In the genomic region with DNA sequence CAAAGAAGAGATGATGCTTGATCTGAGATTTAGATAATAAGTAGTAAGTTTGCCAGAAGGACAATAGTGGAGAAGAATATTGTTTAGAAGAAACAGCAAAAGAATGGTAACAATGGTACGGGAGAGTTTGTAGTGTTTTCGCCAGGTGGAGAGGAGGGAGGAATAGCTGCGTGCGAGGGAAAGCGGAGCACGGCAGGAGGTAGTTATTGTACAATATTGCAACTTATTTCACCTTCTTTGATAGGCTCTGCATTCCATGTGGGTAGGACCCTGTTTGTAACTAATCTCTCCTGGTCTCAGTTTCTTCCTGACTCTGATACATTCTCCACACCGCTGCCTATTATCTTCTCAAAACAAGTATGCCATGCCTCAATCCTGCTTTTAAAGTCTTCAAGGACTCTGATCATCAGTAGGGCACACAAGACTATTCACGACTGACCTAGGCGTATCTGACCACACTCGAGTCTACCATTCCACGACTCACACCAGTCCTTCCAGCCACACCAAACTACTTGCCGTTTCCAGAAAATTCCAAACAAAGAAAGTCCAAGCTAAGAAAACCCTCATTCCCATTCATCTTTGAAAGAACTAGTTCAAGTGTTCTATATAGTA, we compare ENCODE assay signal across 8 cellular contexts. TPM values are rescaled to one million over a fixed set of nuclear protein-coding genes. Genes with fewer than 3 reads are reported as not detected.
A peak's percentile ranks its signal among the peaks of the same experiment; 100 is the strongest.
DNase-seq lines count a peak whose midpoint lies in the region; ATAC-seq and TF ChIP-seq lines count a peak whose summit lies in the region.

No MANE protein-coding gene starts in this region.

- POLR2A ChIA-PET in HEK293 (lab: Yijun Ruan, JAX): interaction anchor here (1.5 to 3.3 kb wide), 4 partner anchors 16 to 173 kb away, joined by 3 to 11 read pairs (median 10); a partner anchor contains a TSS
- POLR2A ChIA-PET in GM10248 (lab: Yijun Ruan, JAX): interaction anchor here (0.9 kb wide), 1 partner anchor 512 kb away, joined by 3 read pairs; no protein-coding TSS in a partner anchor

- DNase-seq in right atrium auricular region (ENCODE audit: low spot score) (no peak), spleen (no peak), GM10248 (ENCODE audit: extremely low spot score) (no peak), hippocampal formation (lab: John Stamatoyannopoulos, UW) (no peak)

- ATAC-seq in HG02870 (IDR thresholded peaks at IDR 0.05; ENCODE audit: unreplicated experiment): no peak
- no peak for ATAC-seq in HG03159 (IDR thresholded peaks at IDR 0.05; ENCODE audit: unreplicated experiment)

- TF ChIP-seq CTCF in HEK293 (tag by site-specific recombination; IDR thresholded peaks at IDR 0.05) (no peak), VCaP (conservative IDR thresholded peaks at IDR 0.05) (no peak), right atrium auricular region (IDR thresholded peaks at IDR 0.05) (no peak), spleen (IDR thresholded peaks at IDR 0.05 in 8 of 11, conservative IDR thresholded peaks at IDR 0.05 in 3 of 11) (no peak), GM10248 (IDR thresholded peaks at IDR 0.05; ENCODE audit: control extremely low read depth, extremely low read depth, low read depth, missing control alignments) (no peak)

- CTCF ChIA-PET in HEK293 (lab: Yijun Ruan, JAX): interaction anchor here (0.6 to 2.8 kb wide), 12 partner anchors 8 to 518 kb away, joined by 3 to 14 read pairs (median 5); a partner anchor contains a TSS
- CTCF ChIA-PET in GM10248 (lab: Yijun Ruan, JAX): interaction anchor here (1.1 to 4.4 kb wide), 6 partner anchors 9 to 61 kb away, joined by 3 to 52 read pairs (median 9); a partner anchor contains a TSS

- peak overlapping the region; percentile 79 for H3K4me3 ChIP-seq in HEK293 (ENCODE audit: low read depth, low read length)
- peak overlapping the region; percentile 80 to 86 for H3K4me3 ChIP-seq in right atrium auricular region
- peak overlapping the region; percentile 84 to 98 (median 90) for H3K4me3 ChIP-seq in spleen

- intact Hi-C loops in spleen (cut with DNase I; ENCODE audit: low total_unique reads): no loop called here

- TF ChIP-seq POLR2A in spleen (IDR thresholded peaks at IDR 0.05): no peak

- H3K36me3 ChIP-seq in HEK293 (ENCODE audit: control insufficient read depth in 2 of 2, insufficient read depth in 1 of 2, low read length in 2 of 2) (peaks cover 11 to 12% of the 10 kb centered on the region in 2 experiments), right atrium auricular region (peaks cover 12% of the 10 kb centered on the region), spleen (peaks cover 3 to 27% (median 11%) of the 10 kb centered on the region in 6 donors)

- 37 to 43% (median 42%) methylated on average over 12 of the region's 12 CpGs for WGBS in spleen, 5 donors

- H3K27me3 ChIP-seq in right atrium auricular region (no peaks in the 10 kb centered on the region), spleen (replicated peaks in 1 of 7) (no peaks in the 10 kb centered on the region)

- H3K27ac ChIP-seq in HEK293 (ENCODE audit: extremely low read depth, low read depth, low read length): no peak overlapping the region
- H3K27ac ChIP-seq in VCaP: peak overlapping the region; percentile 88
- peak overlapping the region; percentile 93 to 96 for H3K27ac ChIP-seq in right atrium auricular region
- H3K27ac ChIP-seq in spleen: peak overlapping the region in 7 of 8 donors; percentile 94 to 98 (median 96)

- H3K4me1 ChIP-seq in HEK293 (ENCODE audit: control insufficient read depth, insufficient read depth, low read length) (peaks cover 3% of the 10 kb centered on the region; the same call in 1 of the 2 replicates), right atrium auricular region (peaks cover 0 to 32% of the 10 kb centered on the region in 2 donors), spleen (peaks cover 23 to 63% (median 43%) of the 10 kb centered on the region in 6 donors)

- H3K9me3 ChIP-seq in HEK293 (ENCODE audit: control insufficient read depth, insufficient read depth, low read depth, low read length) (no peaks in the 10 kb centered on the region), right atrium auricular region (no peaks in the 10 kb centered on the region), spleen (no peaks in the 10 kb centered on the region)

TF ChIP-seq in HEK293, 187 proteins besides CTCF, POLR2A, EP300 and RAD21 (continues in another document):
- TF ChIP-seq ZNF791 (tag by site-specific recombination; IDR thresholded peaks at IDR 0.05) (no peak), RBAK (tag by site-specific recombination; IDR thresholded peaks at IDR 0.05) (0 out of 2 replicates have a peak, but pooled peaks have one; percentile 25), ZNF571 (tag by site-specific recombination; IDR thresholded peaks at IDR 0.05) (no peak), SP7 (tag by site-specific recombination; IDR thresholded peaks at IDR 0.05) (0 out of 2 replicates have a peak, but pooled peaks have one; percentile 9), ZNF335 (tag by site-specific recombination; conservative IDR thresholded peaks at IDR 0.05) (peak; percentile 34; the same call in 1 of the 2 replicates), ZNF341 (tag by site-specific recombination; IDR thresholded peaks at IDR 0.05; ENCODE audit: low read depth) (peak; percentile 52; the same call in 1 of the 2 replicates), ZFP69B (tag by site-specific recombination; IDR thresholded peaks at IDR 0.05) (peak; percentile 21; the same call in 1 of the 2 replicates), ZBTB17 (tag by site-specific recombination; IDR thresholded peaks at IDR 0.05) (peak; percentile 10; the same call in 1 of the 2 replicates), ZNF548 (tag by site-specific recombination; IDR thresholded peaks at IDR 0.05) (0 out of 2 replicates have a peak, but pooled peaks have one; percentile 13)
- TF ChIP-seq, protein P1, sequence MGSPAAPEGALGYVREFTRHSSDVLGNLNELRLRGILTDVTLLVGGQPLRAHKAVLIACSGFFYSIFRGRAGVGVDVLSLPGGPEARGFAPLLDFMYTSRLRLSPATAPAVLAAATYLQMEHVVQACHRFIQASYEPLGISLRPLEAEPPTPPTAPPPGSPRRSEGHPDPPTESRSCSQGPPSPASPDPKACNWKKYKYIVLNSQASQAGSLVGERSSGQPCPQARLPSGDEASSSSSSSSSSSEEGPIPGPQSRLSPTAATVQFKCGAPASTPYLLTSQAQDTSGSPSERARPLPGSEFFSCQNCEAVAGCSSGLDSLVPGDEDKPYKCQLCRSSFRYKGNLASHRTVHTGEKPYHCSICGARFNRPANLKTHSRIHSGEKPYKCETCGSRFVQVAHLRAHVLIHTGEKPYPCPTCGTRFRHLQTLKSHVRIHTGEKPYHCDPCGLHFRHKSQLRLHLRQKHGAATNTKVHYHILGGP (tag by site-specific recombination; IDR thresholded peaks at IDR 0.05): no peak
- TF ChIP-seq, protein P2, sequence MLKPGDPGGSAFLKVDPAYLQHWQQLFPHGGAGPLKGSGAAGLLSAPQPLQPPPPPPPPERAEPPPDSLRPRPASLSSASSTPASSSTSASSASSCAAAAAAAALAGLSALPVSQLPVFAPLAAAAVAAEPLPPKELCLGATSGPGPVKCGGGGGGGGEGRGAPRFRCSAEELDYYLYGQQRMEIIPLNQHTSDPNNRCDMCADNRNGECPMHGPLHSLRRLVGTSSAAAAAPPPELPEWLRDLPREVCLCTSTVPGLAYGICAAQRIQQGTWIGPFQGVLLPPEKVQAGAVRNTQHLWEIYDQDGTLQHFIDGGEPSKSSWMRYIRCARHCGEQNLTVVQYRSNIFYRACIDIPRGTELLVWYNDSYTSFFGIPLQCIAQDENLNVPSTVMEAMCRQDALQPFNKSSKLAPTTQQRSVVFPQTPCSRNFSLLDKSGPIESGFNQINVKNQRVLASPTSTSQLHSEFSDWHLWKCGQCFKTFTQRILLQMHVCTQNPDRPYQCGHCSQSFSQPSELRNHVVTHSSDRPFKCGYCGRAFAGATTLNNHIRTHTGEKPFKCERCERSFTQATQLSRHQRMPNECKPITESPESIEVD (tag by site-specific recombination; IDR thresholded peaks at IDR 0.05): no peak
- TF ChIP-seq, protein P3, sequence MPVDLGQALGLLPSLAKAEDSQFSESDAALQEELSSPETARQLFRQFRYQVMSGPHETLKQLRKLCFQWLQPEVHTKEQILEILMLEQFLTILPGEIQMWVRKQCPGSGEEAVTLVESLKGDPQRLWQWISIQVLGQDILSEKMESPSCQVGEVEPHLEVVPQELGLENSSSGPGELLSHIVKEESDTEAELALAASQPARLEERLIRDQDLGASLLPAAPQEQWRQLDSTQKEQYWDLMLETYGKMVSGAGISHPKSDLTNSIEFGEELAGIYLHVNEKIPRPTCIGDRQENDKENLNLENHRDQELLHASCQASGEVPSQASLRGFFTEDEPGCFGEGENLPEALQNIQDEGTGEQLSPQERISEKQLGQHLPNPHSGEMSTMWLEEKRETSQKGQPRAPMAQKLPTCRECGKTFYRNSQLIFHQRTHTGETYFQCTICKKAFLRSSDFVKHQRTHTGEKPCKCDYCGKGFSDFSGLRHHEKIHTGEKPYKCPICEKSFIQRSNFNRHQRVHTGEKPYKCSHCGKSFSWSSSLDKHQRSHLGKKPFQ (tag by site-specific recombination; IDR thresholded peaks at IDR 0.05): peak; percentile 40; the same call in 1 of the 2 replicates

RNA-seq across cellular contexts. Expression of a gene that starts 1.1 kb away (rescaled TPM):
- total RNA-seq in right atrium auricular region (10 to 100 TPM; 14.6 to 17.0 TPM), spleen (10 to 100 TPM; 24.8 to 36.8 (median 30.7) TPM)
- polyA plus RNA-seq in spleen: 10 to 100 TPM; 14.7 to 18.5 (median 16.8) TPM

RNA-seq across cellular contexts. Expression of a gene that starts 21.4 kb away (rescaled TPM):
- total RNA-seq in right atrium auricular region (10 to 100 TPM; 45.5 to 54.9 TPM), spleen (10 to 100 TPM; 28.4 to 47.7 (median 37.6) TPM)
- polyA plus RNA-seq in spleen: 10 to 100 TPM; 16.7 to 25.2 (median 21.8) TPM

RNA-seq across cellular contexts. Expression of a gene that starts 59.9 kb away (rescaled TPM):
- 1 to 10 TPM in 1 of 2 donors, under 1 TPM in 1; 0.30 to 1.3 TPM for total RNA-seq in right atrium auricular region
- 10 to 100 TPM; 20.1 to 38.4 (median 27.3) TPM for total RNA-seq in spleen
- polyA plus RNA-seq in spleen: 10 to 100 TPM; 15.2 to 24.4 (median 18.3) TPM

Comparison
In these comparisons a context has a peak if more than half of its experiments do, and no peak if none do; other contexts are left out.
1. RNA of a gene that starts 59.9 kb away (total RNA-seq): 20.1 to 38.4 TPM in spleen; 0.30 to 1.3 TPM in right atrium auricular region; every median in the first group is over 4 times any median in the second.
2. Peak in every context shown above with its lines, with median percentiles within 50 percentile points of each other: H3K4me3 ChIP-seq.